Comparison of ENCODE assay signal across 11 cellular contexts in genomic region chr6:26475823-26476729, GRCh38. TPM values are rescaled to one million over a fixed set of nuclear protein-coding genes. Genes with fewer than 3 reads are reported as not detected.
DNase-seq lines count a peak whose midpoint lies in the region; ATAC-seq and TF ChIP-seq lines count a peak whose summit lies in the region.
"Had no signal": no experiment of that assay in that cellular context is flagged by ENCODE, and none has a peak within 500 bp of the region (broad histone marks: within the 10 kb centered on the region; RNA-seq: fewer than 3 reads in every experiment).

No MANE protein-coding gene starts in this region.

- no peaks in the 10 kb centered on the region for H3K27me3 ChIP-seq in trophoblast cell (ENCODE audit: insufficient read depth, low read length)
- H3K27me3 ChIP-seq: esophagus squamous epithelium had no signal

- H2BK120ac ChIP-seq in trophoblast cell (ENCODE audit: insufficient read depth, low read length, poor library complexity), result no peak overlapping the region

- H3K18ac ChIP-seq in trophoblast cell (ENCODE audit: low read length), result no peak overlapping the region

- H3K4me1 Mint-ChIP-seq in effector memory CD8-positive, alpha-beta T cell (ENCODE audit: low read depth in 2 of 2), result peaks cover 24 to 34% of the 10 kb centered on the region in 2 donors

- H3K4me1 ChIP-seq in OCI-LY7 (ENCODE audit: insufficient read depth, low read length, poor library complexity, severe bottlenecking) (peaks cover 54% of the 10 kb centered on the region), trophoblast cell (ENCODE audit: control insufficient read depth in 1 of 2, insufficient read depth in 2 of 2, low read length in 2 of 2) (peaks cover 0 to 6% of the 10 kb centered on the region in 2 experiments)

- H3K36me3 ChIP-seq in OCI-LY7 (ENCODE audit: insufficient read depth, low read length) (peaks cover 28% of the 10 kb centered on the region), trophoblast cell (ENCODE audit: control insufficient read depth in 1 of 2, insufficient read depth in 2 of 2, low read length in 2 of 2) (no peaks in the 10 kb centered on the region)
- H3K36me3 ChIP-seq: esophagus squamous epithelium had no signal

- no peak overlapping the region for H3K23ac ChIP-seq in trophoblast cell (ENCODE audit: low read length)

- no peak overlapping the region for H3K4ac ChIP-seq in trophoblast cell (ENCODE audit: low read depth, low read length)

- no TSS peak for BruUV-seq in OCI-LY7 (replicated peaks; lab: Mats Ljungman, UMichigan)

- no peak for ATAC-seq in effector memory CD8-positive, alpha-beta T cell (replicated peaks)
- ATAC-seq in GM21526 (IDR thresholded peaks at IDR 0.05; ENCODE audit: low FRiP score, unreplicated experiment), result no peak

- peaks cover 4% of the 10 kb centered on the region for H3K79me1 ChIP-seq in trophoblast cell (ENCODE audit: low read length)

- H3K14ac ChIP-seq in trophoblast cell (ENCODE audit: low read length), result no peak overlapping the region

- no peaks in the 10 kb centered on the region for H3K9me2 ChIP-seq in OCI-LY7 (ENCODE audit: insufficient read depth, low read length)

- H3K4me3 Mint-ChIP-seq in effector memory CD8-positive, alpha-beta T cell, result peak overlapping the region in 1 of 2 donors; percentile 8

- no peak overlapping the region for H2BK12ac ChIP-seq in trophoblast cell (ENCODE audit: low read length)

- no peaks in the 10 kb centered on the region for H3K27me3 Mint-ChIP-seq in effector memory CD8-positive, alpha-beta T cell

- no peak overlapping the region for H2BK5ac ChIP-seq in trophoblast cell (ENCODE audit: low read depth, low read length, poor library complexity)

- H4K20me1 ChIP-seq in OCI-LY7 (ENCODE audit: insufficient read depth, low read length), result no peaks in the 10 kb centered on the region

- WGBS in trophoblast cell (ENCODE audit: extremely low coverage, insufficient coverage, insufficient read length), result no CpG with 5 or more reads among the region's 7 CpGs

- no peak overlapping the region for H2AK5ac ChIP-seq in trophoblast cell (ENCODE audit: low read length)

- no peak overlapping the region for H4K12ac ChIP-seq in trophoblast cell (ENCODE audit: low read depth, low read length)

- POLR2A ChIA-PET in OCI-LY7 (lab: Charles Lee), result interaction anchor here (0.6 to 2.8 kb wide), 11 partner anchors 9 to 1329 kb away, joined by 3 to 27 read pairs (median 4); partner anchors contain the start of genes BTN1A1 and HMGN4

- H3K9me3 Mint-ChIP-seq in effector memory CD8-positive, alpha-beta T cell, result peaks cover 0 to 4% of the 10 kb centered on the region in 2 donors

- H4K91ac ChIP-seq in trophoblast cell (ENCODE audit: low read depth, low read length), result no peak overlapping the region

- peak overlapping the region; percentile 7 for H3K9ac ChIP-seq in trophoblast cell (ENCODE audit: low read length)

- H3K36me3 Mint-ChIP-seq in effector memory CD8-positive, alpha-beta T cell (ENCODE audit: insufficient read depth), result peaks cover 12% of the 10 kb centered on the region

- H3K27ac Mint-ChIP-seq in effector memory CD8-positive, alpha-beta T cell, result peak overlapping the region; percentile 84 to 95

- TF ChIP-seq CTCF in OCI-LY7 (conservative IDR thresholded peaks at IDR 0.05; ENCODE audit: low read length), result no peak
- no peak for TF ChIP-seq CTCF in foreskin fibroblast (IDR thresholded peaks at IDR 0.05; ENCODE audit: low read depth, low read length)

- H3K27ac ChIP-seq in OCI-LY7 (ENCODE audit: low read depth, low read length, poor library complexity, severe bottlenecking) (peak overlapping the region; percentile 96), trophoblast cell (ENCODE audit: low read depth, low read length) (no peak overlapping the region)

- H3K79me2 ChIP-seq in OCI-LY7 (ENCODE audit: insufficient read depth, low read depth, low read length), result no peaks in the 10 kb centered on the region; the same call in 1 of the 2 replicates
- no peaks in the 10 kb centered on the region for H3K79me2 ChIP-seq in trophoblast cell (ENCODE audit: control insufficient read depth, insufficient read depth, low read length, poor library complexity)

- H3K4me2 ChIP-seq in OCI-LY7 (ENCODE audit: low read length), result peak overlapping the region; percentile 88
- no peak overlapping the region for H3K4me2 ChIP-seq in trophoblast cell (ENCODE audit: low read length)

- peaks cover 37% of the 10 kb centered on the region for H3K9me3 ChIP-seq in OCI-LY7 (ENCODE audit: low read length)
- no peaks in the 10 kb centered on the region for H3K9me3 ChIP-seq in trophoblast cell (ENCODE audit: insufficient read depth, low read depth, low read length)
- H3K9me3 ChIP-seq: esophagus squamous epithelium had no signal

- peak; percentile 24 for DNase-seq in EL
- DNase-seq in OCI-LY7 (ENCODE audit: low spot score), result no peak
- DNase-seq in effector memory CD8-positive, alpha-beta T cell, result no peak
- DNase-seq in trophoblast cell, result no peak
- no peak for DNase-seq in foreskin fibroblast
- no peak for DNase-seq in dermis blood vessel endothelial cell
- no peak for DNase-seq in stimulated activated CD4-positive, alpha-beta T cell treated with anti-CD3 and anti-CD28 coated beads, Interleukin-15, amount 100 ng/mL, for 24 hours
- DNase-seq: esophagus squamous epithelium, NCI-H2081 had no signal

- H3K4me3 ChIP-seq in OCI-LY7 (ENCODE audit: low read depth, low read length, poor library complexity, severe bottlenecking), result peak overlapping the region; percentile 13
- H3K4me3 ChIP-seq in trophoblast cell (ENCODE audit: low read depth, low read length), result no peak overlapping the region
- H3K4me3 ChIP-seq in foreskin fibroblast (ENCODE audit: low read depth in 1 of 2, low read length in 2 of 2), result no peak overlapping the region

- H2AFZ ChIP-seq in OCI-LY7 (ENCODE audit: low read length) (peak overlapping the region; percentile 84), trophoblast cell (ENCODE audit: insufficient read depth, low read length, poor library complexity) (no peak overlapping the region)

- intact Hi-C loops in OCI-LY7 (cut with micrococcal nuclease; ENCODE audit: unreplicated experiment), result loop anchor here (2.0 kb wide), 2 partner anchors 45 to 57 kb away; no protein-coding TSS in a partner anchor

- CTCF ChIA-PET in OCI-LY7 (lab: Charles Lee; ENCODE audit: unreplicated experiment), result no interaction called here

- H4K8ac ChIP-seq in trophoblast cell (ENCODE audit: low read depth, low read length), result no peak overlapping the region

RNA-seq across cellular contexts. Expression of gene BTN2A1, which starts 18.3 kb away (rescaled TPM):
- 15.4 and 22.8 TPM in 2 replicates for total RNA-seq in OCI-LY7 (2014; rRNA removed; shearing (Covaris generic))
- total RNA-seq in OCI-LY7 (2022), result 23.4 and 23.5 TPM in 2 replicates
- 10.4 and 10.6 TPM in 2 replicates for polyA plus RNA-seq in trophoblast cell (2013)
- 7.8 and 9.3 TPM in 2 replicates for total RNA-seq in dermis blood vessel endothelial cell

RNA-seq across cellular contexts. Expression of gene BTN1A1, which starts 24.0 kb away (rescaled TPM):
- 0.25 and 0.36 TPM in 2 replicates for total RNA-seq in OCI-LY7 (2014; rRNA removed; shearing (Covaris generic))
- total RNA-seq in OCI-LY7 (2022), result 1.0 and 1.1 TPM in 2 replicates
- polyA plus RNA-seq in trophoblast cell (2013), result 0.01 TPM in 1 of 2 replicates, not detected in the other
- total RNA-seq in dermis blood vessel endothelial cell, result not detected in 2 replicates
- total RNA-seq: esophagus squamous epithelium, mucosa of gallbladder had no signal

RNA-seq across cellular contexts. Expression of gene BTN3A3, which starts 35.8 kb away (rescaled TPM):
- 17.4 and 20.5 TPM in 2 replicates for total RNA-seq in OCI-LY7 (2014; rRNA removed; shearing (Covaris generic))
- 22.1 and 26.9 TPM in 2 replicates for total RNA-seq in OCI-LY7 (2022)
- polyA plus RNA-seq in trophoblast cell (2013), result 0.37 and 0.45 TPM in 2 replicates
- 16.9 and 20.3 TPM in 2 replicates for total RNA-seq in dermis blood vessel endothelial cell
